Comparison of ENCODE assay signal across 19 cellular contexts in the genomic region with DNA sequence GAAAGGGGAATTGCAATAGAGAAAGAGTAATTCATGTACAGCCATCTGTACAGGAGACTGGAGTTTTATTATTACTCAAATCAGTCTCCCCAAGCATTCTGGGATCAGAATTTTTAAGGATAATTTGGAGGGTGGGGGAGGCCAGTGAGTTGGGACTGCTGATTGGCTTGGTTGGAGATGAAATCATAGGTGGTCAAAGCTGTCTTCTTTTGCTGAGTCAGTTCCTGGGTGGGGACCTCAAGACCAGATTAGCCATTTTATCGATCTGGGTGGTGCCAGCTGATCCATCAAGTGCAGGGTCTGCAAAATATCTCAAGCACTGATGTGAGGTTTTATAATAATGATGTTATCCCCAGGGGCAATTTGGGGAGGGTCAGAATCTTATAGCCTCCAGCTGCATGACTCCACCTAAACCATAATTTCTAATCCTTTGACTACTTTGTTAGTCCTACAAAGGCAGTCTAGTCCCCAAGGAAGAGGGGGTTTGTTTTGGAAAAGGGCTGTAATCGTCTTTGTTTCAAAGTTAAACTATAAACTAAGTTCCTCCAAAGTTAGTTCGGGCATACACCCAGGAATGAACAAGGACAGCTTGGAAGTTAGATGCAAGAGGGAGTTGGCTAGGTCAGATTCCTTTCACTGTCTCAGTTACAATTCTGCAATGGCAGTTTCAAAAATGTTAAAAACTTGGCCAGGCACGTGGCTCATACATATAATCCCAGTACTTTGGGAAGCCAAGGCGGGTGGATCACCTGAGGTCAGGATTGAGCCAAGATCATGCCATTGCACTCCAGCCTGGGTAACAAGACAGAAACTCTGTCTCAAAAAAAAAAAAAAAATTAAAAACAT. TPM values are rescaled to one million over a fixed set of nuclear protein-coding genes. Genes with fewer than 3 reads are reported as not detected.
DNase-seq lines count a peak whose midpoint lies in the region; ATAC-seq and TF ChIP-seq lines count a peak whose summit lies in the region.
"Had no signal": no experiment of that assay in that cellular context is flagged by ENCODE, and none has a peak within 500 bp of the region (broad histone marks: within the 10 kb centered on the region; RNA-seq: fewer than 3 reads in every experiment).

No MANE protein-coding gene starts in this region.

- ATAC-seq in HG02571 (IDR thresholded peaks at IDR 0.05; ENCODE audit: unreplicated experiment) (no peak), HG02852 (IDR thresholded peaks at IDR 0.05; ENCODE audit: unreplicated experiment) (no peak)
- ATAC-seq: activated T-cell treated with anti-CD3 and anti-CD28 coated beads, Interleukin-2, amount 50 U/mL, for 72 hours; Panc1 had no signal

- H3K4me2 ChIP-seq in neural progenitor cell: peak overlapping the region; percentile 67
- H3K4me2 ChIP-seq in neuronal stem cell (ENCODE audit: insufficient read depth, low read length, poor library complexity, severe bottlenecking): no peak overlapping the region

- H3K36me3 ChIP-seq in NT2/D1 (ENCODE audit: insufficient read depth, insufficient read length, low read length) (no peaks in the 10 kb centered on the region), neural progenitor cell (no peaks in the 10 kb centered on the region), tibial nerve (no peaks in the 10 kb centered on the region), neuronal stem cell (replicated peaks in 1 of 2; ENCODE audit: control insufficient read depth in 2 of 2, insufficient read depth in 2 of 2, low read length in 2 of 2) (no peaks in the 10 kb centered on the region)
- H3K36me3 ChIP-seq: spleen had no signal

- TF ChIP-seq EP300 in tibial nerve (IDR thresholded peaks at IDR 0.05): no peak

- no peaks in the 10 kb centered on the region for H3K79me1 ChIP-seq in neuronal stem cell (ENCODE audit: low read depth, low read length)

- no peak overlapping the region for H3K18ac ChIP-seq in neuronal stem cell (ENCODE audit: low read length)

- H3K4ac ChIP-seq in neuronal stem cell (ENCODE audit: low read length): no peak overlapping the region

- peak overlapping the region; percentile 47 for H2AFZ ChIP-seq in neural progenitor cell (replicated peaks)
- no peak overlapping the region for H2AFZ ChIP-seq in neuronal stem cell (ENCODE audit: low read length)

- CTCF ChIA-PET in Calu3 (lab: Charles Lee): interaction anchor here (0.6 kb wide), 1 partner anchor 115 kb away, joined by 3 read pairs; no protein-coding TSS in a partner anchor

- H4K91ac ChIP-seq in neuronal stem cell (ENCODE audit: low read depth, low read length, poor library complexity): no peak overlapping the region

- no peak overlapping the region for H4K8ac ChIP-seq in neuronal stem cell (ENCODE audit: low read depth, low read length)

- no peaks in the 10 kb centered on the region for H3K79me2 ChIP-seq in neural progenitor cell (ENCODE audit: low read depth)

- H3K27me3 Mint-ChIP-seq in Calu3 (ENCODE audit: unreplicated experiment): no peaks in the 10 kb centered on the region
- peaks cover 17% of the 10 kb centered on the region for H3K27me3 Mint-ChIP-seq in neural progenitor cell (ENCODE audit: insufficient read depth, low read depth)

- H3K27ac Mint-ChIP-seq in Calu3 (ENCODE audit: unreplicated experiment): peak overlapping the region; percentile 39
- no peak overlapping the region for H3K27ac Mint-ChIP-seq in neural progenitor cell
- H3K27ac Mint-ChIP-seq: activated T-cell treated with anti-CD3 and anti-CD28 coated beads, Interleukin-2, amount 50 U/mL, for 72 hours; stimulated activated naive CD8-positive, alpha-beta T cell treated with anti-CD3 and anti-CD28 coated beads, Interleukin-15, Interleukin-2, amounts not matched to agents 100 ng/mL and 50 ng/mL, for 24 hours had no signal

- H3K9ac ChIP-seq in NT2/D1 (ENCODE audit: insufficient read length, low read depth) (peak overlapping the region; percentile 34), neural progenitor cell (no peak overlapping the region), neuronal stem cell (ENCODE audit: low read depth, low read length, poor library complexity) (no peak overlapping the region)

- no peak overlapping the region for H2BK15ac ChIP-seq in neuronal stem cell (ENCODE audit: low read length)

- TF ChIP-seq POLR2A in tibial nerve (IDR thresholded peaks at IDR 0.05): no peak

- no peak for TF ChIP-seq CTCF in Calu3 (IDR thresholded peaks at IDR 0.05; ENCODE audit: unreplicated experiment)
- no peak for TF ChIP-seq CTCF in neural progenitor cell (IDR thresholded peaks at IDR 0.05)
- TF ChIP-seq CTCF in tibial nerve (IDR thresholded peaks at IDR 0.05): no peak

- no TSS peak for BruUV-seq in Calu3 (replicated peaks; lab: Mats Ljungman, UMichigan)

- peak overlapping the region; percentile 21 for H3K4me3 Mint-ChIP-seq in Calu3 (ENCODE audit: low read depth, unreplicated experiment)
- no peak overlapping the region for H3K4me3 Mint-ChIP-seq in neural progenitor cell
- H3K4me3 Mint-ChIP-seq: activated T-cell treated with anti-CD3 and anti-CD28 coated beads, Interleukin-2, amount 50 U/mL, for 72 hours; stimulated activated naive CD8-positive, alpha-beta T cell treated with anti-CD3 and anti-CD28 coated beads, Interleukin-15, Interleukin-2, amounts not matched to agents 100 ng/mL and 50 ng/mL, for 24 hours had no signal

- H3K36me3 Mint-ChIP-seq in Calu3 (ENCODE audit: insufficient read depth, unreplicated experiment) (peaks cover 8% of the 10 kb centered on the region), neural progenitor cell (no peaks in the 10 kb centered on the region)

- no peak overlapping the region for H2BK120ac ChIP-seq in neuronal stem cell (ENCODE audit: low read depth, low read length)

- no peak overlapping the region for H2BK5ac ChIP-seq in neuronal stem cell (ENCODE audit: low read length)

- H3F3A ChIP-seq in neural progenitor cell (ENCODE audit: low read depth): peaks cover 26% of the 10 kb centered on the region

- no peaks in the 10 kb centered on the region for H4K20me1 ChIP-seq in neural progenitor cell (ENCODE audit: low read depth)

- intact Hi-C loops in Calu3 (cut with micrococcal nuclease; ENCODE audit: unreplicated experiment): loop anchor here (10.0 kb wide), 1 partner anchor 193 kb away; no protein-coding TSS in a partner anchor

- H2BK12ac ChIP-seq in neuronal stem cell (ENCODE audit: low read length): no peak overlapping the region

- WGBS in tibial nerve, 2 donors: 36 to 39% methylated on average over 5 of the region's 5 CpGs
- no CpG with 5 or more reads among the region's 5 CpGs for WGBS in neuronal stem cell (ENCODE audit: extremely low coverage in 2 of 2, insufficient read length in 2 of 2, insufficient replicate concordance in 1 of 2), 2 donors

- no peak for DNase-seq in Calu3
- DNase-seq in NT2/D1 (ENCODE audit: low read depth, low spot score): no peak
- DNase-seq in fibroblast of gingiva (ENCODE audit: low read depth): peak; percentile 31
- no peak for DNase-seq in neural progenitor cell (ENCODE audit: low spot score)
- no peak for DNase-seq in tibial nerve (ENCODE audit: low spot score in 2 of 2)
- DNase-seq in neuronal stem cell (ENCODE audit: low spot score): no peak
- DNase-seq: activated CD4-positive, alpha-beta T cell treated with anti-CD3 and anti-CD28 coated beads, Interleukin-2, amount 50 U/mL, for 4 hours; activated T-cell treated with anti-CD3 and anti-CD28 coated beads, Interleukin-2, amount 50 U/mL, for 72 hours; AML-193; amniotic stem cell; cerebellar nuclear complex; NCI-H187; NCI-H524 treated with DMSO at 0.1 percent for 48 hours; posterior cingulate gyrus; spleen had no signal

- H3K27me3 ChIP-seq in NT2/D1 (ENCODE audit: insufficient read depth, insufficient read length): no peaks in the 10 kb centered on the region
- no peaks in the 10 kb centered on the region for H3K27me3 ChIP-seq in neural progenitor cell
- H3K27me3 ChIP-seq in tibial nerve: peaks cover 0 to 34% of the 10 kb centered on the region in 2 donors
- peaks cover 0 to 13% (median 0%) of the 10 kb centered on the region in 3 experiments for H3K27me3 ChIP-seq in neuronal stem cell (ENCODE audit: control insufficient read depth in 3 of 3, insufficient read depth in 3 of 3, low read depth in 1 of 3, low read length in 3 of 3)

- H3K23ac ChIP-seq in neuronal stem cell (ENCODE audit: low read depth, low read length, poor library complexity): no peak overlapping the region

- no peak overlapping the region for H3K4me3 ChIP-seq in NT2/D1 (ENCODE audit: insufficient read length, low read depth)
- H3K4me3 ChIP-seq in neural progenitor cell: peak overlapping the region; percentile 24
- H3K4me3 ChIP-seq in tibial nerve: no peak overlapping the region
- H3K4me3 ChIP-seq in neuronal stem cell (ENCODE audit: low read length in 2 of 2): no peak overlapping the region
- H3K4me3 ChIP-seq: spleen had no signal

- H3K9me3 Mint-ChIP-seq in Calu3 (ENCODE audit: low read depth, unreplicated experiment) (no peaks in the 10 kb centered on the region), neural progenitor cell (no peaks in the 10 kb centered on the region)
- H3K9me3 Mint-ChIP-seq: activated T-cell treated with anti-CD3 and anti-CD28 coated beads, Interleukin-2, amount 50 U/mL, for 72 hours; stimulated activated naive CD8-positive, alpha-beta T cell treated with anti-CD3 and anti-CD28 coated beads, Interleukin-15, Interleukin-2, amounts not matched to agents 100 ng/mL and 50 ng/mL, for 24 hours had no signal

- H3K9me3 ChIP-seq in NT2/D1 (ENCODE audit: insufficient read depth, low read length): no peaks in the 10 kb centered on the region
- no peaks in the 10 kb centered on the region for H3K9me3 ChIP-seq in neural progenitor cell (ENCODE audit: low read depth)
- no peaks in the 10 kb centered on the region for H3K9me3 ChIP-seq in tibial nerve
- H3K9me3 ChIP-seq in neuronal stem cell (replicated peaks in 1 of 2; ENCODE audit: control insufficient read depth in 2 of 2, insufficient read depth in 1 of 2, low read depth in 1 of 2, low read length in 2 of 2): no peaks in the 10 kb centered on the region
- H3K9me3 ChIP-seq: spleen had no signal

- no peak overlapping the region for H3K14ac ChIP-seq in neuronal stem cell (ENCODE audit: low read length)

- H3K4me1 ChIP-seq in NT2/D1 (ENCODE audit: insufficient read depth, insufficient read length) (peaks cover 7% of the 10 kb centered on the region), neural progenitor cell (peaks cover 17% of the 10 kb centered on the region), tibial nerve (no peaks in the 10 kb centered on the region), neuronal stem cell (ENCODE audit: control insufficient read depth in 2 of 2, insufficient read depth in 1 of 2, low read depth in 1 of 2, low read length in 2 of 2) (peaks cover 5 to 10% of the 10 kb centered on the region in 2 donors)
- H3K4me1 ChIP-seq: spleen had no signal

- H2AK5ac ChIP-seq in neuronal stem cell (ENCODE audit: low read depth, low read length): no peak overlapping the region

- H3K4me1 Mint-ChIP-seq in Calu3 (ENCODE audit: low read depth, unreplicated experiment) (peaks cover 25% of the 10 kb centered on the region), neural progenitor cell (peaks cover 19% of the 10 kb centered on the region)

- H3K27ac ChIP-seq in neural progenitor cell (no peak overlapping the region), tibial nerve (no peak overlapping the region), neuronal stem cell (replicated peaks; ENCODE audit: low read length) (no peak overlapping the region)
- H3K27ac ChIP-seq: spleen had no signal

RNA-seq across cellular contexts. Expression of a gene that starts 17.0 kb away (rescaled TPM):
- total RNA-seq in Calu3 (2022) (0.31 and 0.49 TPM in 2 replicates), neural progenitor cell (ENCODE audit: low replicate concordance) (19.3 and 20.4 TPM in 2 replicates), tibial nerve (under 1 TPM in 2 of 4 donors, not detected in 2; under 0.01 to 0.39 TPM)
- polyA plus RNA-seq in neuronal stem cell (2013, experiment 1 of 2): 8.5 TPM
- polyA plus RNA-seq in neuronal stem cell (2013, experiment 2 of 2): 9.1 TPM

RNA-seq across cellular contexts. Expression of a gene that starts 26.2 kb away (rescaled TPM):
- 9.1 and 11.8 TPM in 2 replicates for total RNA-seq in Calu3 (2022)
- total RNA-seq in neural progenitor cell (ENCODE audit: low replicate concordance): 3.5 and 7.3 TPM in 2 replicates
- total RNA-seq in tibial nerve: 10 to 100 TPM in 2 of 4 donors, 1 to 10 TPM in 2; 9.4 to 21.4 (median 10.7) TPM
- 4.9 TPM for polyA plus RNA-seq in neuronal stem cell (2013, experiment 1 of 2)
- 4.7 TPM for polyA plus RNA-seq in neuronal stem cell (2013, experiment 2 of 2)

RNA-seq across cellular contexts. Expression of a gene that starts 47.5 kb away (rescaled TPM):
- 51.6 and 68.9 TPM in 2 replicates for total RNA-seq in Calu3 (2022)
- total RNA-seq in neural progenitor cell (ENCODE audit: low replicate concordance): 64.5 and 75.3 TPM in 2 replicates
- total RNA-seq in tibial nerve: 10 to 100 TPM; 32.7 to 65.6 (median 37.4) TPM
- 130 TPM for polyA plus RNA-seq in neuronal stem cell (2013, experiment 1 of 2)
- 134 TPM for polyA plus RNA-seq in neuronal stem cell (2013, experiment 2 of 2)

RNA-seq across cellular contexts. Expression of a gene that starts 48.6 kb away (rescaled TPM):
- total RNA-seq in Calu3 (2022) (60.8 and 70.4 TPM in 2 replicates), neural progenitor cell (ENCODE audit: low replicate concordance) (174 and 288 TPM in 2 replicates), tibial nerve (10 to 100 TPM; 30.6 to 46.5 (median 37.5) TPM)
- 129 TPM for polyA plus RNA-seq in neuronal stem cell (2013, experiment 1 of 2)
- 132 TPM for polyA plus RNA-seq in neuronal stem cell (2013, experiment 2 of 2)

Comparison
In these comparisons a context has a peak if more than half of its experiments do, and no peak if none do; other contexts are left out.
1. RNA of a gene that starts 17.0 kb away (total RNA-seq): 19.3 to 20.4 TPM in neural progenitor cell; 0.31 to 0.49 TPM in Calu3 and under 0.01 to 0.39 TPM in tibial nerve; every median in the first group is over 10 times any median in the second.